In genomic region chr22:21013742-21014201, GRCh38 we compare ENCODE assay signal across 1 cellular context.
TF ChIP-seq lines count a peak whose summit lies in the region.

No MANE protein-coding gene starts in this region.

TF ChIP-seq in K562, 482 proteins besides CTCF, POLR2A, EP300 and RAD21 (continued from another document and continues in another):
- TF ChIP-seq TRIM25 (IDR thresholded peaks at IDR 0.05; ENCODE audit: borderline replicate concordance): no peak
- TF ChIP-seq SAP30 (IDR thresholded peaks at IDR 0.05; ENCODE audit: borderline replicate concordance, insufficient read depth, low read depth, low read length, poor library complexity, severe bottlenecking): peak; percentile 47
- TF ChIP-seq CREB3 (tag; conservative IDR thresholded peaks at IDR 0.05; ENCODE audit: low read depth): no peak
- no peak for TF ChIP-seq STAG1 (CRISPR knock-in tag; IDR thresholded peaks at IDR 0.05; ENCODE audit: borderline replicate concordance)
- TF ChIP-seq ZNF165 (CRISPR knock-in tag; IDR thresholded peaks at IDR 0.05; ENCODE audit: borderline replicate concordance): peak; percentile 89
- 0 out of 2 replicates have a peak, but pooled peaks have one; percentile 9 for TF ChIP-seq SMC3 (conservative IDR thresholded peaks at IDR 0.05; ENCODE audit: insufficient read depth, low read depth, low read length)
- TF ChIP-seq SAFB (IDR thresholded peaks at IDR 0.05; ENCODE audit: borderline replicate concordance, low read depth, low read length): no peak
- peak; percentile 83; the same call in 1 of the 2 replicates for TF ChIP-seq HOMEZ (CRISPR knock-in tag; IDR thresholded peaks at IDR 0.05)
- TF ChIP-seq KDM5B (IDR thresholded peaks at IDR 0.05; ENCODE audit: insufficient replicate concordance, low read depth, low read length): peak; percentile 96
- peak; percentile 25; the same call in 1 of the 2 replicates for TF ChIP-seq ZNF324 (CRISPR knock-in tag; IDR thresholded peaks at IDR 0.05)
- TF ChIP-seq, protein P1, sequence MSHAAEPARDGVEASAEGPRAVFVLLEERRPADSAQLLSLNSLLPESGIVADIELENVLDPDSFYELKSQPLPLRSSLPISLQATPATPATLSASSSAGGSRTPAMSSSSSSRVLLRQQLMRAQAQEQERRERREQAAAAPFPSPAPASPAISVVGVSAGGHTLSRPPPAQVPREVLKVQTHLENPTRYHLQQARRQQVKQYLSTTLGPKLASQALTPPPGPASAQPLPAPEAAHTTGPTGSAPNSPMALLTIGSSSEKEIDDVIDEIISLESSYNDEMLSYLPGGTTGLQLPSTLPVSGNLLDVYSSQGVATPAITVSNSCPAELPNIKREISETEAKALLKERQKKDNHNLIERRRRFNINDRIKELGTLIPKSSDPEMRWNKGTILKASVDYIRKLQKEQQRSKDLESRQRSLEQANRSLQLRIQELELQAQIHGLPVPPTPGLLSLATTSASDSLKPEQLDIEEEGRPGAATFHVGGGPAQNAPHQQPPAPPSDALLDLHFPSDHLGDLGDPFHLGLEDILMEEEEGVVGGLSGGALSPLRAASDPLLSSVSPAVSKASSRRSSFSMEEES (CRISPR knock-in tag; IDR thresholded peaks at IDR 0.05): peak; percentile 41
- no peak for TF ChIP-seq FOXP1 (CRISPR knock-in tag; IDR thresholded peaks at IDR 0.05)
- TF ChIP-seq GABPB2 (CRISPR knock-in tag; conservative IDR thresholded peaks at IDR 0.05): no peak
- TF ChIP-seq ZNF695 (CRISPR knock-in tag; IDR thresholded peaks at IDR 0.05): peak; percentile 79; the same call in 1 of the 2 replicates
- TF ChIP-seq, protein P2, sequence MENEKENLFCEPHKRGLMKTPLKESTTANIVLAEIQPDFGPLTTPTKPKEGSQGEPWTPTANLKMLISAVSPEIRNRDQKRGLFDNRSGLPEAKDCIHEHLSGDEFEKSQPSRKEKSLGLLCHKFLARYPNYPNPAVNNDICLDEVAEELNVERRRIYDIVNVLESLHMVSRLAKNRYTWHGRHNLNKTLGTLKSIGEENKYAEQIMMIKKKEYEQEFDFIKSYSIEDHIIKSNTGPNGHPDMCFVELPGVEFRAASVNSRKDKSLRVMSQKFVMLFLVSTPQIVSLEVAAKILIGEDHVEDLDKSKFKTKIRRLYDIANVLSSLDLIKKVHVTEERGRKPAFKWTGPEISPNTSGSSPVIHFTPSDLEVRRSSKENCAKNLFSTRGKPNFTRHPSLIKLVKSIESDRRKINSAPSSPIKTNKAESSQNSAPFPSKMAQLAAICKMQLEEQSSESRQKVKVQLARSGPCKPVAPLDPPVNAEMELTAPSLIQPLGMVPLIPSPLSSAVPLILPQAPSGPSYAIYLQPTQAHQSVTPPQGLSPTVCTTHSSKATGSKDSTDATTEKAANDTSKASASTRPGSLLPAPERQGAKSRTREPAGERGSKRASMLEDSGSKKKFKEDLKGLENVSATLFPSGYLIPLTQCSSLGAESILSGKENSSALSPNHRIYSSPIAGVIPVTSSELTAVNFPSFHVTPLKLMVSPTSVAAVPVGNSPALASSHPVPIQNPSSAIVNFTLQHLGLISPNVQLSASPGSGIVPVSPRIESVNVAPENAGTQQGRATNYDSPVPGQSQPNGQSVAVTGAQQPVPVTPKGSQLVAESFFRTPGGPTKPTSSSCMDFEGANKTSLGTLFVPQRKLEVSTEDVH (IDR thresholded peaks at IDR 0.05; ENCODE audit: low read depth, partially characterized antibody): no peak
- 0 out of 2 replicates have a peak, but pooled peaks have one; percentile 72 for TF ChIP-seq SPI1 (IDR thresholded peaks at IDR 0.05; ENCODE audit: borderline replicate concordance, low read depth, low read length)
- TF ChIP-seq, protein P3, sequence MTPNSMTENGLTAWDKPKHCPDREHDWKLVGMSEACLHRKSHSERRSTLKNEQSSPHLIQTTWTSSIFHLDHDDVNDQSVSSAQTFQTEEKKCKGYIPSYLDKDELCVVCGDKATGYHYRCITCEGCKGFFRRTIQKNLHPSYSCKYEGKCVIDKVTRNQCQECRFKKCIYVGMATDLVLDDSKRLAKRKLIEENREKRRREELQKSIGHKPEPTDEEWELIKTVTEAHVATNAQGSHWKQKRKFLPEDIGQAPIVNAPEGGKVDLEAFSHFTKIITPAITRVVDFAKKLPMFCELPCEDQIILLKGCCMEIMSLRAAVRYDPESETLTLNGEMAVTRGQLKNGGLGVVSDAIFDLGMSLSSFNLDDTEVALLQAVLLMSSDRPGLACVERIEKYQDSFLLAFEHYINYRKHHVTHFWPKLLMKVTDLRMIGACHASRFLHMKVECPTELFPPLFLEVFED (CRISPR knock-in tag; conservative IDR thresholded peaks at IDR 0.05): peak; percentile 80
- TF ChIP-seq TRIM24 (IDR thresholded peaks at IDR 0.05): no peak
- TF ChIP-seq PML (IDR thresholded peaks at IDR 0.05; ENCODE audit: low read length): peak; percentile 37
- TF ChIP-seq CHCHD3 (CRISPR knock-in tag; IDR thresholded peaks at IDR 0.05): peak; percentile 96
- TF ChIP-seq ZNF133 (CRISPR knock-in tag; IDR thresholded peaks at IDR 0.05): peak; percentile 89; the same call in 1 of the 2 replicates
- peak; percentile 86; the same call in 1 of the 2 replicates for TF ChIP-seq ZNF57 (CRISPR knock-in tag; IDR thresholded peaks at IDR 0.05)
- TF ChIP-seq, protein P4, sequence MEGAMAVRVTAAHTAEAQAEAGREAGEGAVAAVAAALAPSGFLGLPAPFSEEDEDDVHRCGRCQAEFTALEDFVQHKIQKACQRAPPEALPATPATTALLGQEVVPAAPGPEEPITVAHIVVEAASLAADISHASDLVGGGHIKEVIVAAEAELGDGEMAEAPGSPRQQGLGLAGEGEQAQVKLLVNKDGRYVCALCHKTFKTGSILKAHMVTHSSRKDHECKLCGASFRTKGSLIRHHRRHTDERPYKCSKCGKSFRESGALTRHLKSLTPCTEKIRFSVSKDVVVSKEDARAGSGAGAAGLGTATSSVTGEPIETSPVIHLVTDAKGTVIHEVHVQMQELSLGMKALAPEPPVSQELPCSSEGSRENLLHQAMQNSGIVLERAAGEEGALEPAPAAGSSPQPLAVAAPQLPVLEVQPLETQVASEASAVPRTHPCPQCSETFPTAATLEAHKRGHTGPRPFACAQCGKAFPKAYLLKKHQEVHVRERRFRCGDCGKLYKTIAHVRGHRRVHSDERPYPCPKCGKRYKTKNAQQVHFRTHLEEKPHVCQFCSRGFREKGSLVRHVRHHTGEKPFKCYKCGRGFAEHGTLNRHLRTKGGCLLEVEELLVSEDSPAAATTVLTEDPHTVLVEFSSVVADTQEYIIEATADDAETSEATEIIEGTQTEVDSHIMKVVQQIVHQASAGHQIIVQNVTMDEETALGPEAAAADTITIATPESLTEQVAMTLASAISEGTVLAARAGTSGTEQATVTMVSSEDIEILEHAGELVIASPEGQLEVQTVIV (CRISPR knock-in tag; IDR thresholded peaks at IDR 0.05; ENCODE audit: borderline replicate concordance): no peak
- TF ChIP-seq ZNF561 (CRISPR knock-in tag; conservative IDR thresholded peaks at IDR 0.05): peak; percentile 79; the same call in 1 of the 2 replicates
- TF ChIP-seq ETV1 (tag; conservative IDR thresholded peaks at IDR 0.05; ENCODE audit: low read depth): 0 out of 2 replicates have a peak, but pooled peaks have one; percentile 5
- TF ChIP-seq, protein P5, sequence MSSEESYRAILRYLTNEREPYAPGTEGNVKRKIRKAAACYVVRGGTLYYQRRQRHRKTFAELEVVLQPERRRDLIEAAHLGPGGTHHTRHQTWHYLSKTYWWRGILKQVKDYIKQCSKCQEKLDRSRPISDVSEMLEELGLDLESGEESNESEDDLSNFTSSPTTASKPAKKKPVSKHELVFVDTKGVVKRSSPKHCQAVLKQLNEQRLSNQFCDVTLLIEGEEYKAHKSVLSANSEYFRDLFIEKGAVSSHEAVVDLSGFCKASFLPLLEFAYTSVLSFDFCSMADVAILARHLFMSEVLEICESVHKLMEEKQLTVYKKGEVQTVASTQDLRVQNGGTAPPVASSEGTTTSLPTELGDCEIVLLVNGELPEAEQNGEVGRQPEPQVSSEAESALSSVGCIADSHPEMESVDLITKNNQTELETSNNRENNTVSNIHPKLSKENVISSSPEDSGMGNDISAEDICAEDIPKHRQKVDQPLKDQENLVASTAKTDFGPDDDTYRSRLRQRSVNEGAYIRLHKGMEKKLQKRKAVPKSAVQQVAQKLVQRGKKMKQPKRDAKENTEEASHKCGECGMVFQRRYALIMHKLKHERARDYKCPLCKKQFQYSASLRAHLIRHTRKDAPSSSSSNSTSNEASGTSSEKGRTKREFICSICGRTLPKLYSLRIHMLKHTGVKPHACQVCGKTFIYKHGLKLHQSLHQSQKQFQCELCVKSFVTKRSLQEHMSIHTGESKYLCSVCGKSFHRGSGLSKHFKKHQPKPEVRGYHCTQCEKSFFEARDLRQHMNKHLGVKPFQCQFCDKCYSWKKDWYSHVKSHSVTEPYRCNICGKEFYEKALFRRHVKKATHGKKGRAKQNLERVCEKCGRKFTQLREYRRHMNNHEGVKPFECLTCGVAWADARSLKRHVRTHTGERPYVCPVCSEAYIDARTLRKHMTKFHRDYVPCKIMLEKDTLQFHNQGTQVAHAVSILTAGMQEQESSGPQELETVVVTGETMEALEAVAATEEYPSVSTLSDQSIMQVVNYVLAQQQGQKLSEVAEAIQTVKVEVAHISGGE (CRISPR knock-in tag; IDR thresholded peaks at IDR 0.05): peak in 1 of 3 experiments; percentile 50; a peak in 1 of 6 replicates
- peak; percentile 95 for TF ChIP-seq ERF (CRISPR knock-in tag; IDR thresholded peaks at IDR 0.05)
- TF ChIP-seq, protein P6, sequence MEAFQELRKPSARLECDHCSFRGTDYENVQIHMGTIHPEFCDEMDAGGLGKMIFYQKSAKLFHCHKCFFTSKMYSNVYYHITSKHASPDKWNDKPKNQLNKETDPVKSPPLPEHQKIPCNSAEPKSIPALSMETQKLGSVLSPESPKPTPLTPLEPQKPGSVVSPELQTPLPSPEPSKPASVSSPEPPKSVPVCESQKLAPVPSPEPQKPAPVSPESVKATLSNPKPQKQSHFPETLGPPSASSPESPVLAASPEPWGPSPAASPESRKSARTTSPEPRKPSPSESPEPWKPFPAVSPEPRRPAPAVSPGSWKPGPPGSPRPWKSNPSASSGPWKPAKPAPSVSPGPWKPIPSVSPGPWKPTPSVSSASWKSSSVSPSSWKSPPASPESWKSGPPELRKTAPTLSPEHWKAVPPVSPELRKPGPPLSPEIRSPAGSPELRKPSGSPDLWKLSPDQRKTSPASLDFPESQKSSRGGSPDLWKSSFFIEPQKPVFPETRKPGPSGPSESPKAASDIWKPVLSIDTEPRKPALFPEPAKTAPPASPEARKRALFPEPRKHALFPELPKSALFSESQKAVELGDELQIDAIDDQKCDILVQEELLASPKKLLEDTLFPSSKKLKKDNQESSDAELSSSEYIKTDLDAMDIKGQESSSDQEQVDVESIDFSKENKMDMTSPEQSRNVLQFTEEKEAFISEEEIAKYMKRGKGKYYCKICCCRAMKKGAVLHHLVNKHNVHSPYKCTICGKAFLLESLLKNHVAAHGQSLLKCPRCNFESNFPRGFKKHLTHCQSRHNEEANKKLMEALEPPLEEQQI (IDR thresholded peaks at IDR 0.05): no peak
- TF ChIP-seq PPARD (CRISPR knock-in tag; IDR thresholded peaks at IDR 0.05): no peak
- peak; percentile 90; the same call in 1 of the 2 replicates for TF ChIP-seq OTX1 (CRISPR knock-in tag; IDR thresholded peaks at IDR 0.05)
- TF ChIP-seq SRF (CRISPR knock-in tag; IDR thresholded peaks at IDR 0.05): 0 out of 4 replicates have a peak, but pooled peaks of 1 of the 2 experiments have one; percentile 76
- no peak for TF ChIP-seq CHD1 (IDR thresholded peaks at IDR 0.05; ENCODE audit: low read length)
- TF ChIP-seq MAFF (IDR thresholded peaks at IDR 0.05; ENCODE audit: low read length): no peak
- TF ChIP-seq ASH1L (IDR thresholded peaks at IDR 0.05; ENCODE audit: borderline replicate concordance, low read depth, partially characterized antibody): no peak
- TF ChIP-seq ZSCAN32 (CRISPR knock-in tag; IDR thresholded peaks at IDR 0.05): peak; percentile 81; the same call in 1 of the 2 replicates
- TF ChIP-seq CBX1 (IDR thresholded peaks at IDR 0.05; ENCODE audit: low read depth): no peak
- 0 out of 2 replicates have a peak, but pooled peaks have one; percentile 24 for TF ChIP-seq SNAPC5 (CRISPR knock-in tag; IDR thresholded peaks at IDR 0.05)
- TF ChIP-seq KLF10 (CRISPR knock-in tag; IDR thresholded peaks at IDR 0.05): no peak
- TF ChIP-seq ZNF75A (CRISPR knock-in tag; IDR thresholded peaks at IDR 0.05): no peak
- TF ChIP-seq, protein P7, sequence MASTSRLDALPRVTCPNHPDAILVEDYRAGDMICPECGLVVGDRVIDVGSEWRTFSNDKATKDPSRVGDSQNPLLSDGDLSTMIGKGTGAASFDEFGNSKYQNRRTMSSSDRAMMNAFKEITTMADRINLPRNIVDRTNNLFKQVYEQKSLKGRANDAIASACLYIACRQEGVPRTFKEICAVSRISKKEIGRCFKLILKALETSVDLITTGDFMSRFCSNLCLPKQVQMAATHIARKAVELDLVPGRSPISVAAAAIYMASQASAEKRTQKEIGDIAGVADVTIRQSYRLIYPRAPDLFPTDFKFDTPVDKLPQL (IDR thresholded peaks at IDR 0.05; ENCODE audit: extremely low read depth, insufficient read length): no peak
- TF ChIP-seq HDAC6 (IDR thresholded peaks at IDR 0.05; ENCODE audit: low read depth, low read length): peak; percentile 90; the same call in 1 of the 2 replicates
